19 cellular contexts compared by ENCODE assay signal in genomic region chr14:65057704-65058103, GRCh38.
"Had no signal": no experiment of that assay in that cellular context is flagged by ENCODE, and none has a peak within 500 bp of the region (broad histone marks: within the 10 kb centered on the region; RNA-seq: fewer than 3 reads in every experiment).

No MANE protein-coding gene starts in this region.

- H3K27me3 Mint-ChIP-seq: activated CD4-positive, alpha-beta T cell treated with anti-CD3 and anti-CD28 coated beads, Interleukin-2, amount 10 ng/mL, durations not matched to agents 7 days and 5 days; memory B cell; naive thymus-derived CD8-positive, alpha-beta T cell had no signal

- H3K4me3 ChIP-seq: hepatocyte, spleen, uterus had no signal

- ATAC-seq: activated CD8-positive, alpha-beta T cell treated with anti-CD3 and anti-CD28 coated beads, Interleukin-2, amount 10 ng/mL, durations not matched to agents 7 days and 5 days; activated naive CD4-positive, alpha-beta T cell treated with anti-CD3 and anti-CD28 coated beads, Interleukin-2, amount 50 U/mL, for 72 hours; foreskin keratinocyte; naive thymus-derived CD8-positive, alpha-beta T cell had no signal

- H3K27ac Mint-ChIP-seq: activated CD4-positive, alpha-beta T cell treated with anti-CD3 and anti-CD28 coated beads, Interleukin-2, amount 10 ng/mL, durations not matched to agents 7 days and 5 days; activated CD8-positive, alpha-beta T cell treated with anti-CD3 and anti-CD28 coated beads, Interleukin-2, amount 10 ng/mL, durations not matched to agents 7 days and 5 days; memory B cell had no signal

- H3K9me3 Mint-ChIP-seq: activated CD4-positive, alpha-beta T cell treated with anti-CD3 and anti-CD28 coated beads, Interleukin-2, amount 10 ng/mL, durations not matched to agents 7 days and 5 days; activated naive CD4-positive, alpha-beta T cell treated with anti-CD3 and anti-CD28 coated beads, Interleukin-2, amount 50 U/mL, for 72 hours; memory B cell; naive thymus-derived CD8-positive, alpha-beta T cell had no signal

- H3K27ac ChIP-seq: epithelial cell of prostate, foreskin keratinocyte, hepatocyte, parathyroid adenoma, spleen, uterus had no signal

- H3K4me1 ChIP-seq: parathyroid adenoma, uterus had no signal

- DNase-seq: activated CD4-positive, alpha-beta T cell treated with anti-CD3 and anti-CD28 coated beads, Interleukin-2, amount 10 ng/mL, durations not matched to agents 7 days and 5 days; activated CD4-positive, CD25-positive, alpha-beta regulatory T cell; activated CD8-positive, alpha-beta T cell treated with anti-CD3 and anti-CD28 coated beads, Interleukin-2, amount 10 ng/mL, durations not matched to agents 7 days and 5 days; activated gamma-delta T cell treated with Interleukin-2 at 50 U/mL for 16 hours; amniotic stem cell; dermis blood vessel endothelial cell; effector memory CD4-positive, alpha-beta T cell; foreskin keratinocyte; naive thymus-derived CD8-positive, alpha-beta T cell; spleen; stimulated activated CD4-positive, alpha-beta T cell treated with anti-CD3 and anti-CD28 coated beads, Interleukin-4, amount 100 ng/mL, for 4 hours; stimulated activated naive CD4-positive, alpha-beta T cell; T-helper 2 cell; uterus had no signal

- H3K4me3 Mint-ChIP-seq: activated CD4-positive, alpha-beta T cell treated with anti-CD3 and anti-CD28 coated beads, Interleukin-2, amount 10 ng/mL, durations not matched to agents 7 days and 5 days; activated CD8-positive, alpha-beta T cell treated with anti-CD3 and anti-CD28 coated beads, Interleukin-2, amount 10 ng/mL, durations not matched to agents 7 days and 5 days; memory B cell; naive thymus-derived CD8-positive, alpha-beta T cell had no signal

- H3K9me3 ChIP-seq: spleen, uterus had no signal

- H3K36me3 ChIP-seq: uterus had no signal

- H3K27me3 ChIP-seq: foreskin keratinocyte, hepatocyte, spleen, uterus had no signal

- H3K4me1 Mint-ChIP-seq: memory B cell had no signal
